31 cellular contexts compared by ENCODE assay signal in the genomic region with DNA sequence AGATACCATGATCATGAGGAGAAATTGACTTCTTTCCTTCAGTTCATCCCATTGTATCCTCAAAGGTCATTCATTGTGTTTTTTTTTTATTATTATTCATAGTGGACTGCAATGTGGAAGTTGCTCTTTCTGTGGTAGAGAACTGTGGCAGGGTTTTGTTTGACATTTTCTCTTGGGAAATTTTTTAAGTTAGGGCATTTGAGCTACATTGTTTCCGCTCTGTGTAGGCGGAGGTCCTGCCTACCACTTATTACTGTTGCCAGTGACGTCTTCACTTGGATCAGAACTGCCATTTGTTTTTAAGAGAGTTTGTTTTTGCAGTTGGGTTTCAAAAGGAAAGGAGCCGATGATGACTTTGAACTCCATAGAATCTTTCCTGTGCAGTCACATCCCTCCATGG.
"Had no signal": no experiment of that assay in that cellular context is flagged by ENCODE, and none has a peak within 500 bp of the region (broad histone marks: within the 10 kb centered on the region; RNA-seq: fewer than 3 reads in every experiment).

No MANE protein-coding gene starts in this region.

- H3K4me3 ChIP-seq: ovary, psoas muscle, right lobe of liver, sigmoid colon, spleen, stomach, thoracic aorta, thyroid gland, tibial nerve, upper lobe of right lung, uterus had no signal

- H3K36me3 ChIP-seq: ovary, right lobe of liver, sigmoid colon, spleen, stomach, thoracic aorta, thyroid gland, tibial nerve, upper lobe of right lung, uterus had no signal

- H2AFZ ChIP-seq: parathyroid adenoma had no signal

- H3K9ac ChIP-seq: parathyroid adenoma had no signal

- H3K4me3 Mint-ChIP-seq: naive B cell; naive thymus-derived CD8-positive, alpha-beta T cell; natural killer cell treated with Interleukin-12 subunit alpha and Interleukin-12 subunit beta and Interleukin-15 and Interleukin-18, amount 100 ng/mL, for 72 hours; nephron progenitor cell; neural crest cell; stimulated activated memory B cell treated with anti-CD40 and anti-IgM and Interleukin-4, amounts not matched to agents 10 μg/mL and 1 μg/mL and 100 μg/mL, for 72 hours; stimulated activated naive CD8-positive, alpha-beta T cell treated with anti-CD3 and anti-CD28 coated beads, Interleukin-15, Interleukin-2, amounts not matched to agents 100 ng/mL and 50 ng/mL, for 24 hours; type B pancreatic cell had no signal

- H3K27ac ChIP-seq: parathyroid adenoma, psoas muscle, right lobe of liver, spleen, thoracic aorta, thyroid gland, tibial nerve, upper lobe of right lung had no signal

- H3K36me3 Mint-ChIP-seq: naive B cell; naive thymus-derived CD8-positive, alpha-beta T cell; natural killer cell treated with Interleukin-12 subunit alpha and Interleukin-12 subunit beta and Interleukin-15 and Interleukin-18, amount 100 ng/mL, for 72 hours; stimulated activated memory B cell treated with anti-CD40 and anti-IgM and Interleukin-4, amounts not matched to agents 10 μg/mL and 1 μg/mL and 100 μg/mL, for 72 hours; type B pancreatic cell had no signal

- ATAC-seq: naive thymus-derived CD8-positive, alpha-beta T cell; natural killer cell treated with Interleukin-12 subunit alpha and Interleukin-12 subunit beta and Interleukin-15 and Interleukin-18, amount 100 ng/mL, for 72 hours; psoas muscle; right cardiac atrium; stimulated activated memory B cell treated with anti-CD40 and anti-IgM and Interleukin-4, amounts not matched to agents 10 μg/mL and 1 μg/mL and 100 μg/mL, for 72 hours; upper lobe of right lung had no signal

- DNase-seq: naive B cell; nephron progenitor cell; occipital lobe; ovary; posterior cingulate gyrus; psoas muscle; right cardiac atrium; right lobe of liver; sigmoid colon; small intestine; spleen; stimulated activated CD4-positive, alpha-beta T cell treated with anti-CD3 and anti-CD28 coated beads, Interleukin-12 subunit alpha, Interleukin-12 subunit beta, amount 100 ng/mL, for 4 hours; stimulated activated CD4-positive, alpha-beta T cell treated with anti-CD3 and anti-CD28 coated beads, Interleukin-1b, Interleukin-23, amount 100 ng/mL, for 48 hours; stimulated activated CD4-positive, alpha-beta T cell treated with anti-CD3 and anti-CD28 coated beads, Interleukin-4, amount 100 ng/mL, for 1 hour; stimulated activated CD4-positive, alpha-beta T cell treated with anti-CD3 and anti-CD28 coated beads, Interleukin-4, amount 100 ng/mL, for 4 hours; stimulated activated CD8-positive, alpha-beta memory T cell treated with anti-CD3 and anti-CD28 coated beads, Interleukin-4, amount 100 ng/mL, for 48 hours; stimulated activated naive CD4-positive, alpha-beta T cell treated with Interleukin-2 at 50 U/mL for 16 hours; stomach; thyroid gland; upper lobe of right lung; uterus had no signal

- H3K79me2 ChIP-seq: parathyroid adenoma had no signal

- H3K9me3 Mint-ChIP-seq: naive thymus-derived CD8-positive, alpha-beta T cell; natural killer cell treated with Interleukin-12 subunit alpha and Interleukin-12 subunit beta and Interleukin-15 and Interleukin-18, amount 100 ng/mL, for 72 hours; nephron progenitor cell; neural crest cell; stimulated activated naive CD8-positive, alpha-beta T cell treated with anti-CD3 and anti-CD28 coated beads, Interleukin-15, Interleukin-2, amounts not matched to agents 100 ng/mL and 50 ng/mL, for 24 hours had no signal

- H3K4me1 Mint-ChIP-seq: naive B cell; stimulated activated memory B cell treated with anti-CD40 and anti-IgM and Interleukin-4, amounts not matched to agents 10 μg/mL and 1 μg/mL and 100 μg/mL, for 72 hours had no signal

- H3K27ac Mint-ChIP-seq: natural killer cell treated with Interleukin-12 subunit alpha and Interleukin-12 subunit beta and Interleukin-15 and Interleukin-18, amount 100 ng/mL, for 72 hours; progenitor cell of endocrine pancreas; stimulated activated memory B cell treated with anti-CD40 and anti-IgM and Interleukin-4, amounts not matched to agents 10 μg/mL and 1 μg/mL and 100 μg/mL, for 72 hours; stimulated activated naive CD8-positive, alpha-beta T cell treated with anti-CD3 and anti-CD28 coated beads, Interleukin-15, Interleukin-2, amounts not matched to agents 100 ng/mL and 50 ng/mL, for 24 hours; type B pancreatic cell had no signal

- H3K27me3 ChIP-seq: ovary, right lobe of liver, sigmoid colon, spleen, stomach, thyroid gland, tibial nerve, upper lobe of right lung, uterus had no signal

- H3K27me3 Mint-ChIP-seq: naive B cell; naive thymus-derived CD8-positive, alpha-beta T cell; progenitor cell of endocrine pancreas; stimulated activated memory B cell treated with anti-CD40 and anti-IgM and Interleukin-4, amounts not matched to agents 10 μg/mL and 1 μg/mL and 100 μg/mL, for 72 hours; stimulated activated naive CD8-positive, alpha-beta T cell treated with anti-CD3 and anti-CD28 coated beads, Interleukin-15, Interleukin-2, amounts not matched to agents 100 ng/mL and 50 ng/mL, for 24 hours had no signal

- H3K4me1 ChIP-seq: parathyroid adenoma, psoas muscle, right lobe of liver, thyroid gland, upper lobe of right lung, uterus had no signal

- H3K9me3 ChIP-seq: ovary, psoas muscle, right lobe of liver, sigmoid colon, spleen, stomach, thoracic aorta, thyroid gland, tibial nerve, upper lobe of right lung, uterus had no signal
